In genomic region chr14:103931422-103931821, GRCh38 we compare ENCODE assay signal across 22 cellular contexts. TPM values are rescaled to one million over a fixed set of nuclear protein-coding genes. Genes with fewer than 3 reads are reported as not detected.
DNase-seq lines count a peak whose midpoint lies in the region; ATAC-seq, FAIRE-seq and TF ChIP-seq lines count a peak whose summit lies in the region.
"Had no signal": no experiment of that assay in that cellular context is flagged by ENCODE, and none has a peak within 500 bp of the region (broad histone marks: within the 10 kb centered on the region; RNA-seq: fewer than 3 reads in every experiment).

No MANE protein-coding gene starts in this region.

- FAIRE-seq in GM12892 (lab: Jason Lieb, UNC) (no peak), HTR-8/SVneo (lab: Jason Lieb, UNC) (no peak)
- FAIRE-seq: H1, small intestine had no signal

- H3K27me3 Mint-ChIP-seq in natural killer cell treated with Interleukin-12 subunit alpha and Interleukin-12 subunit beta and Interleukin-15 and Interleukin-18, amount 100 ng/mL, for 72 hours: peaks cover 0 to 8% of the 10 kb centered on the region in 2 donors

- peaks cover 21 to 22% of the 10 kb centered on the region in 2 donors for H3K4me1 Mint-ChIP-seq in natural killer cell treated with Interleukin-12 subunit alpha and Interleukin-12 subunit beta and Interleukin-15 and Interleukin-18, amount 100 ng/mL, for 72 hours (ENCODE audit: low read depth in 2 of 2)

- H3K36me3 Mint-ChIP-seq in natural killer cell treated with Interleukin-12 subunit alpha and Interleukin-12 subunit beta and Interleukin-15 and Interleukin-18, amount 100 ng/mL, for 72 hours: no peaks in the 10 kb centered on the region
- H3K36me3 Mint-ChIP-seq: type B pancreatic cell had no signal

- H3K27ac Mint-ChIP-seq in natural killer cell treated with Interleukin-12 subunit alpha and Interleukin-12 subunit beta and Interleukin-15 and Interleukin-18, amount 100 ng/mL, for 72 hours: peak overlapping the region; percentile 79 to 81
- H3K27ac Mint-ChIP-seq: type B pancreatic cell had no signal

- H3K9me3 Mint-ChIP-seq in natural killer cell treated with Interleukin-12 subunit alpha and Interleukin-12 subunit beta and Interleukin-15 and Interleukin-18, amount 100 ng/mL, for 72 hours: no peaks in the 10 kb centered on the region
- H3K9me3 Mint-ChIP-seq: type B pancreatic cell had no signal

- no peak for TF ChIP-seq POLR2A in GM12892 (IDR thresholded peaks at IDR 0.05; ENCODE audit: low read depth, low read length)

- peak overlapping the region; percentile 61 for H3K4me3 Mint-ChIP-seq in natural killer cell treated with Interleukin-12 subunit alpha and Interleukin-12 subunit beta and Interleukin-15 and Interleukin-18, amount 100 ng/mL, for 72 hours
- H3K4me3 Mint-ChIP-seq: type B pancreatic cell had no signal

- peak; percentile 42 for DNase-seq in NK-92 treated with Interleukin-12 subunit alpha and Interleukin-12 subunit beta, amount 100 ng/mL, for 24 hours (lab: John Stamatoyannopoulos, UW)
- DNase-seq in NK-92 (lab: John Stamatoyannopoulos, UW; ENCODE audit: unreplicated experiment) (no peak), Kasumi-1 (lab: John Stamatoyannopoulos, UW) (peak; percentile 61 to 62), SKM-1 (lab: John Stamatoyannopoulos, UW; ENCODE audit: unreplicated experiment) (peak; percentile 26), pons (ENCODE audit: low spot score) (no peak), GM12892 (ENCODE audit: insufficient read length) (no peak), HTR-8/SVneo (ENCODE audit: insufficient read length, low spot score) (no peak)
- no peak for DNase-seq in natural killer cell treated with Interleukin-12 subunit alpha and Interleukin-12 subunit beta and Interleukin-15 and Interleukin-18, amount 100 ng/mL, for 72 hours (ENCODE audit: low spot score)
- DNase-seq: activated naive CD4-positive, alpha-beta T cell; COR-L47; NCI-H1694; NCI-H82; psoas muscle; small intestine; stimulated activated CD4-positive, alpha-beta T cell treated with anti-CD3 and anti-CD28 coated beads, Interleukin-2, amount 100 ng/mL, for 48 hours had no signal

- peak; percentile 86 to 88 for ATAC-seq in natural killer cell treated with Interleukin-12 subunit alpha and Interleukin-12 subunit beta and Interleukin-15 and Interleukin-18, amount 100 ng/mL, for 72 hours
- ATAC-seq: psoas muscle had no signal

RNA-seq across cellular contexts. Expression of gene TDRD9, which starts 3.2 kb away (rescaled TPM):
- 1 to 10 TPM; 1.1 to 2.1 TPM for total RNA-seq in natural killer cell treated with Interleukin-12 subunit alpha and Interleukin-12 subunit beta and Interleukin-15 and Interleukin-18, amount 100 ng/mL, for 72 hours
- not detected for polyA plus RNA-seq in GM12892 (2012; ENCODE audit: missing spikeins)
- total RNA-seq: H1, HT1080, M059J had no signal
- polyA plus RNA-seq: H1 had no signal

RNA-seq across cellular contexts. Expression of gene RD3L, which starts 10.9 kb away (rescaled TPM):
- total RNA-seq in natural killer cell treated with Interleukin-12 subunit alpha and Interleukin-12 subunit beta and Interleukin-15 and Interleukin-18, amount 100 ng/mL, for 72 hours: not detected
- not detected for polyA plus RNA-seq in GM12892 (2012; ENCODE audit: missing spikeins)
- total RNA-seq: H1, hepatocyte, HT1080, lower leg skin, M059J, mucosa of gallbladder, psoas muscle had no signal
- polyA plus RNA-seq: H1, hepatocyte, psoas muscle, small intestine had no signal

Comparison
In these comparisons a context has a peak if more than half of its experiments do, and no peak if none do; other contexts are left out.
1. DNase-seq: peak in NK-92 treated with Interleukin-12 subunit alpha and Interleukin-12 subunit beta, amount 100 ng/mL, for 24 hours (single experiment), Kasumi-1 (2 of 2) and SKM-1 (single experiment); none in NK-92 (single experiment), natural killer cell treated with Interleukin-12 subunit alpha and Interleukin-12 subunit beta and Interleukin-15 and Interleukin-18, amount 100 ng/mL, for 72 hours (single experiment), pons (single experiment), GM12892 (single experiment) and HTR-8/SVneo (single experiment).